In the genomic region with DNA sequence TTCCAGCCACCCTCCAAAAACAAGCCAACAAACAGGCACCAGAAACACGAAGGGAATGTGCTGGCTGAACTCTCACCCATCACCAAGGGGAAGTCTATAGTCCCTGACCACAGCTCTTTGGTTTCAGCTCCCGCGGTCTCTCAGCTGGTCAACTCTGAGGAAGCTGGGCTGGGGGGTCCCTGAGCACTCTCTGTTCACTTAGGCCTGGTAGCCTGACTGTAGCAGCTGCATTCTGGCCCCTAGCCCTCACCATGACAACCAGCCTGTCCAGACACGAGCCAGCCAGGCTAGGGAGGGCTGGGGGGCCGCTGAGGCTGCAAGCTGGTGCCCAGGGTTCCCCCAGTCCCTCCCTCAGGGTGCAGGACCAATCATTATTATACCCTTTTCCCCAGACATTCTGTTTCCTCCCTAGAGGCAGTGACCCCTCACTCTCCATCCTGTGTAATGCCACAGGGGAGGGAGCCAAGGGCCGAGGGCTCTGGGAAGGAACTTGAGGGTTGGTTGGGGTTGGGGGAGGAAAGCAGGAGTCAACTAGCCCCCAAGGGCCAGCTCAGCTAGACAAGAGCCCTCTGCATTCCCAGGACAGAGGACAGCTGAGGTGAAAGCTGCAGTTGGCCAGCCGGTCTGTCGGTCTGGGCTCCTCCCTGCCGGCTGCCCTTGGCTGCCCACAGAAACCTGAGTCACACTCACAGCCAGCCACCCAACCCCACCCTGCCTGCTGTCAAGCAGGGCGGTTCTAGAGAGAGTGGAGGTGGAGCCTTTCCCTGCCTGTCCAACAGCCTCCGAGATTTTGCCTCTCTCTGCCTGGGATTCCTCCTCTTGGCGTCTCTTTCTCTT, we compare ENCODE assay signal across 8 cellular contexts. TPM values are rescaled to one million over a fixed set of nuclear protein-coding genes. Genes with fewer than 3 reads are reported as not detected.
DNase-seq lines count a peak whose midpoint lies in the region; ATAC-seq and TF ChIP-seq lines count a peak whose summit lies in the region.

No MANE protein-coding gene starts in this region.

- DNase-seq in GM13976 (ENCODE audit: low spot score) (peak; percentile 85), NCI-H187 (lab: John Stamatoyannopoulos, UW) (peak; percentile 56 to 84), astrocyte of the hippocampus (ENCODE audit: low read depth, low spot score) (peak; percentile 98), hepatocyte (ENCODE audit: low spot score) (peak; percentile 97), retina (peak; percentile 86)
- peak; percentile 86 for DNase-seq in T-helper 2 cell treated with Interferon-gamma antibody and Interleukin-4, amounts not matched to agents 5 μg/mL and 100 μg/mL, for 36 hours (ENCODE audit: low spot score)

- H3K4me3 ChIP-seq in hepatocyte = no peak overlapping the region

- peak overlapping the region; percentile 94 for H3K27ac Mint-ChIP-seq in T-helper 2 cell treated with Interferon-gamma antibody and Interleukin-4, amounts not matched to agents 5 μg/mL and 100 μg/mL, for 36 hours

- TF ChIP-seq CTCF in GM13976 (IDR thresholded peaks at IDR 0.05; ENCODE audit: borderline replicate concordance, control extremely low read depth, extremely low read depth, insufficient read depth, missing control alignments) (no peak), hepatocyte (IDR thresholded peaks at IDR 0.05; ENCODE audit: poor library complexity) (no peak)

- H3K79me2 ChIP-seq in hepatocyte = peaks cover 33% of the 10 kb centered on the region

- H2AFZ ChIP-seq in hepatocyte = peak overlapping the region; percentile 41

- peaks cover 45% of the 10 kb centered on the region for H3K4me1 Mint-ChIP-seq in T-helper 2 cell treated with Interferon-gamma antibody and Interleukin-4, amounts not matched to agents 5 μg/mL and 100 μg/mL, for 36 hours (ENCODE audit: low read depth)

- H3K9me2 ChIP-seq in hepatocyte (replicated peaks; ENCODE audit: insufficient read depth) = no peaks in the 10 kb centered on the region

- in situ Hi-C loops in GM13976 (cut with MboI; ENCODE audit: low sequenced_read_pairs, unreplicated experiment) = no loop called here

- H3K9me3 Mint-ChIP-seq in T-helper 2 cell treated with Interferon-gamma antibody and Interleukin-4, amounts not matched to agents 5 μg/mL and 100 μg/mL, for 36 hours = no peaks in the 10 kb centered on the region

- peaks cover 8% of the 10 kb centered on the region for H3K36me3 Mint-ChIP-seq in T-helper 2 cell treated with Interferon-gamma antibody and Interleukin-4, amounts not matched to agents 5 μg/mL and 100 μg/mL, for 36 hours (ENCODE audit: low read depth)

- 26% methylated on average over 12 of the region's 12 CpGs for WGBS in hepatocyte (ENCODE audit: low lambda C conversion rate, missing lambda C conversion rate)

- no peaks in the 10 kb centered on the region for H3K27me3 Mint-ChIP-seq in T-helper 2 cell treated with Interferon-gamma antibody and Interleukin-4, amounts not matched to agents 5 μg/mL and 100 μg/mL, for 36 hours (ENCODE audit: low read depth)

- H3K27me3 ChIP-seq in hepatocyte = no peaks in the 10 kb centered on the region

- peak; percentile 42 for ATAC-seq in HG02884 (IDR thresholded peaks at IDR 0.05; ENCODE audit: unreplicated experiment)
- no peak for ATAC-seq in HG03469 (IDR thresholded peaks at IDR 0.05; ENCODE audit: unreplicated experiment)

- peaks cover 26% of the 10 kb centered on the region for H3K4me1 ChIP-seq in hepatocyte (ENCODE audit: insufficient read depth)

- H3K9me3 ChIP-seq in hepatocyte (ENCODE audit: low read depth) = no peaks in the 10 kb centered on the region

- peak overlapping the region; percentile 67 for H3K4me2 ChIP-seq in hepatocyte

- no peaks in the 10 kb centered on the region for H4K20me1 ChIP-seq in hepatocyte (ENCODE audit: insufficient read depth, poor library complexity, severe bottlenecking)

- H3K4me3 Mint-ChIP-seq in T-helper 2 cell treated with Interferon-gamma antibody and Interleukin-4, amounts not matched to agents 5 μg/mL and 100 μg/mL, for 36 hours = peak overlapping the region; percentile 95

- H3K36me3 ChIP-seq in hepatocyte (replicated peaks; ENCODE audit: insufficient read depth, low read depth) = no peaks in the 10 kb centered on the region

- H3K27ac ChIP-seq in hepatocyte = peak overlapping the region; percentile 91

RNA-seq across cellular contexts. Expression of gene TRAPPC3, which starts 1.2 kb away (rescaled TPM):
- 128 and 139 TPM in 2 replicates for total RNA-seq in hepatocyte
- 131 and 148 TPM in 2 replicates for polyA plus RNA-seq in hepatocyte

RNA-seq across cellular contexts. Expression of gene MAP7D1, which starts 5.4 kb away (rescaled TPM):
- total RNA-seq in hepatocyte = 46.0 and 48.4 TPM in 2 replicates
- 84.7 and 97.8 TPM in 2 replicates for polyA plus RNA-seq in hepatocyte

RNA-seq across cellular contexts. Expression of gene COL8A2, which starts 25.5 kb away (rescaled TPM):
- total RNA-seq in hepatocyte = 32.6 and 44.8 TPM in 2 replicates
- polyA plus RNA-seq in hepatocyte = 53.7 and 59.4 TPM in 2 replicates
